8 cellular contexts compared by ENCODE assay signal in genomic region chr5:177404641-177405134, GRCh38.
DNase-seq lines count a peak whose midpoint lies in the region; ATAC-seq and TF ChIP-seq lines count a peak whose summit lies in the region.

No MANE protein-coding gene starts in this region.

- no peaks in the 10 kb centered on the region for H3K9me3 ChIP-seq in BLaER1 treated with 17β-estradiol and CSF1 and Interleukin-3, amounts not matched to agents 10 nM and 100 nM (replicated peaks in 1 of 11)

- peak overlapping the region; percentile 57 to 75 (median 66) for H3K4me3 ChIP-seq in BLaER1 treated with 17β-estradiol and CSF1 and Interleukin-3, amounts not matched to agents 10 nM and 100 nM

- H3K4me1 ChIP-seq in BLaER1 treated with 17β-estradiol and CSF1 and Interleukin-3, amounts not matched to agents 10 nM and 100 nM = peaks cover 42 to 68% (median 62%) of the 10 kb centered on the region in 10 experiments

- peak overlapping the region; percentile 97 to 100 (median 99) for H3K4me2 ChIP-seq in BLaER1 treated with 17β-estradiol and CSF1 and Interleukin-3, amounts not matched to agents 10 nM and 100 nM

- ATAC-seq in central memory CD8-positive, alpha-beta T cell (replicated peaks; ENCODE audit: extremely low read depth, poor library complexity, severe bottlenecking) = no peak
- no peak for ATAC-seq in HG02884 (IDR thresholded peaks at IDR 0.05; ENCODE audit: unreplicated experiment)

- TF ChIP-seq CTCF in nephron (IDR thresholded peaks at IDR 0.05; ENCODE audit: unreplicated experiment in 3 of 3) = no peak

- H3K9me3 Mint-ChIP-seq in central memory CD8-positive, alpha-beta T cell = no peaks in the 10 kb centered on the region
- H3K9me3 Mint-ChIP-seq in nephron = no peaks in the 10 kb centered on the region

- peak overlapping the region; percentile 81 for H3K4me3 Mint-ChIP-seq in central memory CD8-positive, alpha-beta T cell
- peak overlapping the region; percentile 73 to 81 (median 75) for H3K4me3 Mint-ChIP-seq in nephron

- peak; percentile 25 for DNase-seq in HuH-7.5 (ENCODE audit: low spot score)
- no peak for DNase-seq in central memory CD8-positive, alpha-beta T cell (ENCODE audit: low spot score in 2 of 2)
- no peak for DNase-seq in GOT3 (lab: John Stamatoyannopoulos, UW)
- no peak for DNase-seq in retina
- no peak for DNase-seq in AML-193 (lab: John Stamatoyannopoulos, UW)

- no peak overlapping the region for H3K27ac Mint-ChIP-seq in central memory CD8-positive, alpha-beta T cell (ENCODE audit: low read depth)
- no peak overlapping the region for H3K27ac Mint-ChIP-seq in nephron

- peak overlapping the region in 10 of 11 experiments; percentile 20 to 70 (median 60); a peak in 19 of 22 replicates for H3K27ac ChIP-seq in BLaER1 treated with 17β-estradiol and CSF1 and Interleukin-3, amounts not matched to agents 10 nM and 100 nM

- H3K27me3 Mint-ChIP-seq in central memory CD8-positive, alpha-beta T cell = no peaks in the 10 kb centered on the region
- peaks cover 68% of the 10 kb centered on the region for H3K27me3 Mint-ChIP-seq in nephron (ENCODE audit: low read depth)

- H3K27me3 ChIP-seq in BLaER1 treated with 17β-estradiol and CSF1 and Interleukin-3, amounts not matched to agents 10 nM and 100 nM = peaks cover 31 to 41% (median 38%) of the 10 kb centered on the region in 11 experiments

- H4K20me1 ChIP-seq in BLaER1 treated with 17β-estradiol and CSF1 and Interleukin-3, amounts not matched to agents 10 nM and 100 nM = peaks cover 0 to 22% (median 0%) of the 10 kb centered on the region in 11 experiments; a peak in 2 of 22 replicates

- peaks cover 3% of the 10 kb centered on the region for H3K36me3 Mint-ChIP-seq in central memory CD8-positive, alpha-beta T cell (ENCODE audit: insufficient read depth)
- no peaks in the 10 kb centered on the region for H3K36me3 Mint-ChIP-seq in nephron (ENCODE audit: low read depth)

- peak overlapping the region in 10 of 11 experiments; percentile 55 to 82 (median 73); a peak in 19 of 22 replicates for H3K9ac ChIP-seq in BLaER1 treated with 17β-estradiol and CSF1 and Interleukin-3, amounts not matched to agents 10 nM and 100 nM

- H3K4me1 Mint-ChIP-seq in central memory CD8-positive, alpha-beta T cell = peaks cover 36% of the 10 kb centered on the region
- peaks cover 11% of the 10 kb centered on the region for H3K4me1 Mint-ChIP-seq in nephron

- no peaks in the 10 kb centered on the region for H3K36me3 ChIP-seq in BLaER1 treated with 17β-estradiol and CSF1 and Interleukin-3, amounts not matched to agents 10 nM and 100 nM
